Comparison of ENCODE assay signal across 14 cellular contexts in the genomic region with DNA sequence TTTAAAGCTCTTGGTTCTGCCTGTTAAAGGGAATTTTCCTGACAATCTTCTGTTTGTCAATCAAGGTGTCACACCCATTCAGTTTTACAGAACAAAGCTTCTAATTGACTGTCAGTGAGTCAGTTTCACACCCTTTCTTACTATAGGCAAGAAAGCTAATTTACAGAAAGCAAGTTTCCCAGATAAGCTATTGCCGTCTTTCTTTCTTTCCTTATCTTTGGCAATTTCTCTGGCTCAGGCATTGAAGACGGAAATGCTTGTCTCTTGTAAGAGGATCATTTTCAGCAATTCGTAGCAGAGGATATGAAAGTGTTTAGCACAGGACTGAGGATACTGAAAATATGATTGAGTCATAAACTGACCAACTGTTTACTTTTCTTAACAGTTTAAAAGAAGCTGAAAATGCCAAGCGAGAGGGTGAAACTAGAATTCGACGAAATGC. TPM values are rescaled to one million over a fixed set of nuclear protein-coding genes. Genes with fewer than 3 reads are reported as not detected.
A peak's percentile ranks its signal among the peaks of the same experiment; 100 is the strongest.
DNase-seq lines count a peak whose midpoint lies in the region; ATAC-seq lines count a peak whose summit lies in the region.
"Had no signal": no experiment of that assay in that cellular context is flagged by ENCODE, and none has a peak within 500 bp of the region (broad histone marks: within the 10 kb centered on the region; RNA-seq: fewer than 3 reads in every experiment).

No MANE protein-coding gene starts in this region.

- no peak overlapping the region for H3K27ac Mint-ChIP-seq in activated CD4-positive, alpha-beta memory T cell treated with anti-CD3 and anti-CD28 coated beads, Interleukin-2, amount 10 ng/mL, durations not matched to agents 7 days and 5 days

- H3K9ac ChIP-seq in mesendoderm (ENCODE audit: low read length) = no peak overlapping the region

- H3K18ac ChIP-seq in mesendoderm (ENCODE audit: low read length) = no peak overlapping the region

- no peak overlapping the region for H3K23ac ChIP-seq in mesendoderm (ENCODE audit: low read length)

- H2BK15ac ChIP-seq in mesendoderm (replicated peaks; ENCODE audit: low read depth) = no peak overlapping the region

- no peak overlapping the region for H3K4me2 ChIP-seq in mesendoderm (ENCODE audit: low read length)

- no peaks in the 10 kb centered on the region for H3K4me1 Mint-ChIP-seq in activated CD4-positive, alpha-beta memory T cell treated with anti-CD3 and anti-CD28 coated beads, Interleukin-2, amount 10 ng/mL, durations not matched to agents 7 days and 5 days

- no peak overlapping the region for H4K8ac ChIP-seq in mesendoderm (ENCODE audit: low read depth, low read length)

- no peak overlapping the region for H2AK5ac ChIP-seq in mesendoderm (ENCODE audit: low read length)

- H3K27ac ChIP-seq in mesendoderm (ENCODE audit: low read depth, low read length) = no peak overlapping the region
- H3K27ac ChIP-seq: prostate gland, SJCRH30 had no signal

- H3K4ac ChIP-seq in mesendoderm (ENCODE audit: low read depth, low read length) = no peak overlapping the region

- H2BK5ac ChIP-seq in mesendoderm (ENCODE audit: low read length) = no peak overlapping the region

- H3K36me3 Mint-ChIP-seq in activated CD4-positive, alpha-beta memory T cell treated with anti-CD3 and anti-CD28 coated beads, Interleukin-2, amount 10 ng/mL, durations not matched to agents 7 days and 5 days (ENCODE audit: low read depth) = no peaks in the 10 kb centered on the region

- H3K79me1 ChIP-seq in mesendoderm (ENCODE audit: low read length) = no peaks in the 10 kb centered on the region

- H3K79me2 ChIP-seq in mesendoderm (ENCODE audit: control insufficient read depth, insufficient read depth, low read length) = no peaks in the 10 kb centered on the region

- DNase-seq in SW480 (ENCODE audit: low spot score) (peak; percentile 12), mesendoderm (peak; percentile 92), kidney glomerular epithelial cell (lab: John Stamatoyannopoulos, UW) (no peak), KG1 (lab: John Stamatoyannopoulos, UW) (no peak)
- DNase-seq in activated CD4-positive, alpha-beta memory T cell treated with anti-CD3 and anti-CD28 coated beads, Interleukin-2, amount 10 ng/mL, durations not matched to agents 7 days and 5 days = no peak
- DNase-seq in activated CD8-positive, alpha-beta memory T cell treated with anti-CD3 and anti-CD28 coated beads for 24 hours = no peak
- DNase-seq: DND-41, NCI-H526 treated with DMSO at 0.1 percent for 48 hours, SJCRH30 had no signal

- no peaks in the 10 kb centered on the region for H3K36me3 ChIP-seq in mesendoderm (ENCODE audit: control insufficient read depth, insufficient read depth, low read length)
- H3K36me3 ChIP-seq: prostate gland, SJCRH30 had no signal

- CTCF ChIA-PET in activated CD4-positive, alpha-beta memory T cell treated with anti-CD3 and anti-CD28 coated beads, Interleukin-2, amount 10 ng/mL, durations not matched to agents 7 days and 5 days (lab: Charles Lee) = no interaction called here

- no CpG with 5 or more reads among the region's 6 CpGs for WGBS in mesendoderm (ENCODE audit: extremely low coverage, insufficient coverage, low lambda C conversion rate)

- H3K4me1 ChIP-seq in mesendoderm (ENCODE audit: control insufficient read depth, low read depth, low read length) = peaks cover 8% of the 10 kb centered on the region
- H3K4me1 ChIP-seq: prostate gland, SJCRH30 had no signal

- ATAC-seq in GM18867 (IDR thresholded peaks at IDR 0.05; ENCODE audit: unreplicated experiment) (peak; percentile 92), HG03095 (IDR thresholded peaks at IDR 0.05; ENCODE audit: unreplicated experiment) (peak; percentile 69)

- H3K4me3 Mint-ChIP-seq in activated CD4-positive, alpha-beta memory T cell treated with anti-CD3 and anti-CD28 coated beads, Interleukin-2, amount 10 ng/mL, durations not matched to agents 7 days and 5 days = no peak overlapping the region

- no peak overlapping the region for H3K56ac ChIP-seq in mesendoderm (ENCODE audit: low read length)

- POLR2A ChIA-PET in activated CD4-positive, alpha-beta memory T cell treated with anti-CD3 and anti-CD28 coated beads, Interleukin-2, amount 10 ng/mL, durations not matched to agents 7 days and 5 days (lab: Charles Lee) = no interaction called here

- no peak overlapping the region for H3K4me3 ChIP-seq in mesendoderm (ENCODE audit: low read length)
- H3K4me3 ChIP-seq: prostate gland, SJCRH30 had no signal

- H3K27me3 ChIP-seq in mesendoderm (ENCODE audit: insufficient read depth, low read length, poor library complexity) = no peaks in the 10 kb centered on the region
- H3K27me3 ChIP-seq: SJCRH30 had no signal

- no peak overlapping the region for H4K5ac ChIP-seq in mesendoderm (ENCODE audit: low read length)

- H3K9me3 Mint-ChIP-seq in activated CD4-positive, alpha-beta memory T cell treated with anti-CD3 and anti-CD28 coated beads, Interleukin-2, amount 10 ng/mL, durations not matched to agents 7 days and 5 days = no peaks in the 10 kb centered on the region

- no peak overlapping the region for H2BK120ac ChIP-seq in mesendoderm (ENCODE audit: low read depth, low read length)

- H3K27me3 Mint-ChIP-seq in activated CD4-positive, alpha-beta memory T cell treated with anti-CD3 and anti-CD28 coated beads, Interleukin-2, amount 10 ng/mL, durations not matched to agents 7 days and 5 days = no peaks in the 10 kb centered on the region

RNA-seq across cellular contexts. Expression of gene SPINK5, which starts 27.0 kb away (rescaled TPM):
- 3.0 TPM for polyA plus RNA-seq in mesendoderm (2013, experiment 1 of 2)
- polyA plus RNA-seq in mesendoderm (2013, experiment 2 of 2) = 3.0 TPM
- total RNA-seq in activated CD4-positive, alpha-beta memory T cell treated with anti-CD3 and anti-CD28 coated beads, Interleukin-2, amount 10 ng/mL, durations not matched to agents 7 days and 5 days = not detected
- total RNA-seq: fibroblast of lung, HT1080 had no signal
- polyA plus RNA-seq: fibroblast of lung had no signal

Comparison
In these comparisons a context has a peak if more than half of its experiments do, and no peak if none do; other contexts are left out.
1. DNase-seq: peak in SW480 (single experiment) and mesendoderm (single experiment); none in kidney glomerular epithelial cell (single experiment), activated CD4-positive, alpha-beta memory T cell treated with anti-CD3 and anti-CD28 coated beads, Interleukin-2, amount 10 ng/mL, durations not matched to agents 7 days and 5 days (single experiment), activated CD8-positive, alpha-beta memory T cell treated with anti-CD3 and anti-CD28 coated beads for 24 hours (single experiment) and KG1 (single experiment).